7 cellular contexts compared by ENCODE assay signal in the genomic region with DNA sequence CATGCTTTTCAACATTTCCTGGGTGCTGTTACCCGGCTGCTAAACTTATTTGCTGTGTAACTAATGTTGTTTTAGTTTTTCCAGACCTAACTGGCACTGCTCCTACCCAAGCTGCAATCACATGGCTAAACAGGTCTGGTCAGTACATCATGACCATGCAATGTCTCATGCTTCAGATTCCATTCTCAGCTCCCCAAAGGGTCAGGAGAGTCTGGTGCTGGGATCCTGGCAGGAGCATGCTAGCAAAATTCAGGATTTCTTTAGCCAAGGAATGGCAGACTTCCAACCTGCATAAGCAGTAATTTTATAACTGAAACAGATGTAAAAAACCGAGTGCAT. TPM values are rescaled to one million over a fixed set of nuclear protein-coding genes. Genes with fewer than 3 reads are reported as not detected.
DNase-seq lines count a peak whose midpoint lies in the region; ATAC-seq and TF ChIP-seq lines count a peak whose summit lies in the region.

No MANE protein-coding gene starts in this region.

- no peaks in the 10 kb centered on the region for H3K36me3 ChIP-seq in KOPT-K1 (ENCODE audit: insufficient read depth, low read length)
- no peaks in the 10 kb centered on the region for H3K36me3 ChIP-seq in duodenal mucosa (ENCODE audit: control insufficient read depth in 1 of 2, insufficient read depth in 2 of 2, low read length in 2 of 2)
- no peaks in the 10 kb centered on the region for H3K36me3 ChIP-seq in lower lobe of right lung
- H3K36me3 ChIP-seq in upper lobe of right lung = no peaks in the 10 kb centered on the region
- no peaks in the 10 kb centered on the region for H3K36me3 ChIP-seq in WERI-Rb-1

- H3K27ac ChIP-seq in KOPT-K1 (ENCODE audit: low read depth, low read length, poor library complexity, severe bottlenecking) = peak overlapping the region; percentile 63
- peak overlapping the region; percentile 11 for H3K27ac ChIP-seq in duodenal mucosa (ENCODE audit: low read depth, low read length)
- peak overlapping the region; percentile 75 for H3K27ac ChIP-seq in lower lobe of right lung
- peak overlapping the region; percentile 78 for H3K27ac ChIP-seq in upper lobe of right lung
- H3K27ac ChIP-seq in WERI-Rb-1 = no peak overlapping the region

- TF ChIP-seq CTCF in lower lobe of right lung (IDR thresholded peaks at IDR 0.05) (no peak), upper lobe of right lung (IDR thresholded peaks at IDR 0.05) (no peak), WERI-Rb-1 (IDR thresholded peaks at IDR 0.05; ENCODE audit: low read depth, low read length) (no peak)

- ATAC-seq in lower lobe of right lung (peak; percentile 83 to 87), upper lobe of right lung (peak; percentile 77)

- no peak for DNase-seq in lower lobe of right lung
- DNase-seq in upper lobe of right lung = no peak
- DNase-seq in NCI-H1930 (lab: John Stamatoyannopoulos, UW) = no peak
- no peak for DNase-seq in MV-4-11 (lab: John Stamatoyannopoulos, UW)
- DNase-seq in WERI-Rb-1 = no peak

- H3K4me3 ChIP-seq in duodenal mucosa (ENCODE audit: low read depth in 1 of 2, low read length in 2 of 2) (no peak overlapping the region), lower lobe of right lung (no peak overlapping the region), upper lobe of right lung (no peak overlapping the region), WERI-Rb-1 (ENCODE audit: low read depth, low read length) (no peak overlapping the region)

- H3K4me1 ChIP-seq in duodenal mucosa (ENCODE audit: control insufficient read depth in 1 of 2, insufficient read depth in 2 of 2, low read length in 2 of 2) (peaks cover 30 to 33% of the 10 kb centered on the region in 2 donors), lower lobe of right lung (peaks cover 51% of the 10 kb centered on the region), upper lobe of right lung (peaks cover 23% of the 10 kb centered on the region)

- no peak overlapping the region for H3K9ac ChIP-seq in duodenal mucosa (ENCODE audit: low read depth in 1 of 2, low read length in 2 of 2)

- no peaks in the 10 kb centered on the region for H3K27me3 ChIP-seq in duodenal mucosa (ENCODE audit: control insufficient read depth in 1 of 2, insufficient read depth in 2 of 2, low read length in 2 of 2)
- no peaks in the 10 kb centered on the region for H3K27me3 ChIP-seq in lower lobe of right lung (ENCODE audit: low read depth)
- H3K27me3 ChIP-seq in upper lobe of right lung = no peaks in the 10 kb centered on the region
- no peaks in the 10 kb centered on the region for H3K27me3 ChIP-seq in WERI-Rb-1 (ENCODE audit: insufficient read depth, low read depth, severe bottlenecking)

- intact Hi-C loops in lower lobe of right lung (cut with DNase I) = no loop called here
- intact Hi-C loops in upper lobe of right lung (cut with DNase I) = no loop called here

- H3K9me3 ChIP-seq in KOPT-K1 (ENCODE audit: insufficient read depth, low read length, poor library complexity, severe bottlenecking) (no peaks in the 10 kb centered on the region), duodenal mucosa (ENCODE audit: control insufficient read depth in 1 of 2, low read length in 2 of 2) (no peaks in the 10 kb centered on the region), lower lobe of right lung (no peaks in the 10 kb centered on the region), upper lobe of right lung (no peaks in the 10 kb centered on the region), WERI-Rb-1 (ENCODE audit: severe bottlenecking) (peaks cover 6% of the 10 kb centered on the region)

RNA-seq across cellular contexts. Expression of a gene that starts 12.6 kb away (rescaled TPM):
- 2.2 TPM for total RNA-seq in lower lobe of right lung
- total RNA-seq in upper lobe of right lung = 1.7 TPM
